Comparison of ENCODE assay signal across 1 cellular context in genomic region chr14:91374287-91374880, GRCh38.
TF ChIP-seq lines count a peak whose summit lies in the region.

No MANE protein-coding gene starts in this region.

TF ChIP-seq in HepG2, 621 proteins besides CTCF, POLR2A, EP300 and RAD21 (continued from another document):
- TF ChIP-seq FOXP4 (CRISPR knock-in tag; IDR thresholded peaks at IDR 0.05) = no peak
- TF ChIP-seq RORA (CRISPR knock-in tag; IDR thresholded peaks at IDR 0.05) = no peak
- no peak for TF ChIP-seq DR1 (CRISPR knock-in tag; IDR thresholded peaks at IDR 0.05)
- no peak for TF ChIP-seq ZFP62 (CRISPR knock-in tag; IDR thresholded peaks at IDR 0.05)
